11 cellular contexts compared by ENCODE assay signal in genomic region chr15:61169904-61170695, GRCh38. TPM values are rescaled to one million over a fixed set of nuclear protein-coding genes. Genes with fewer than 3 reads are reported as not detected.
DNase-seq lines count a peak whose midpoint lies in the region; ATAC-seq and TF ChIP-seq lines count a peak whose summit lies in the region.
"Had no signal": no experiment of that assay in that cellular context is flagged by ENCODE, and none has a peak within 500 bp of the region (broad histone marks: within the 10 kb centered on the region; RNA-seq: fewer than 3 reads in every experiment).

No MANE protein-coding gene starts in this region.

- H3K27ac ChIP-seq in DOHH2 (ENCODE audit: low read depth, low read length) (peak overlapping the region; percentile 84), esophagus (ENCODE audit: low read depth in 2 of 2, low read length in 1 of 2) (peak overlapping the region; percentile 62 to 86), gastroesophageal sphincter (no peak overlapping the region)

- H3K27me3 ChIP-seq in DOHH2 (ENCODE audit: control insufficient read depth, low read length) (no peaks in the 10 kb centered on the region), esophagus (ENCODE audit: control insufficient read depth in 1 of 2, insufficient read depth in 2 of 2, low read length in 2 of 2) (no peaks in the 10 kb centered on the region), gastroesophageal sphincter (no peaks in the 10 kb centered on the region)

- peak; percentile 38 for TF ChIP-seq CTCF in DOHH2 (IDR thresholded peaks at IDR 0.05; ENCODE audit: low read depth, low read length, poor library complexity, severe bottlenecking)
- no peak for TF ChIP-seq CTCF in gastroesophageal sphincter (IDR thresholded peaks at IDR 0.05)

- peak; percentile 24 for DNase-seq in RPMI8226
- DNase-seq in NCI-H345 treated with DMSO at 0.1 percent for 48 hours (lab: John Stamatoyannopoulos, UW; ENCODE audit: unreplicated experiment), result no peak
- DNase-seq in occipital lobe (lab: John Stamatoyannopoulos, UW), result no peak
- DNase-seq in NCI-H1694 treated with DMSO at 0.1 percent for 48 hours (lab: John Stamatoyannopoulos, UW), result no peak
- DNase-seq: amniotic stem cell, DMS79 treated with DMSO at 0.1 percent for 48 hours, T-helper 9 cell had no signal

- no peak for TF ChIP-seq POLR2A in gastroesophageal sphincter (IDR thresholded peaks at IDR 0.05)

- H3F3A ChIP-seq in DOHH2 (ENCODE audit: control insufficient read depth, insufficient read depth), result peaks cover 32% of the 10 kb centered on the region

- H3K36me3 ChIP-seq in DOHH2 (ENCODE audit: control insufficient read depth, low read length) (no peaks in the 10 kb centered on the region), esophagus (ENCODE audit: control insufficient read depth in 2 of 2, insufficient read depth in 2 of 2, low read length in 1 of 2) (no peaks in the 10 kb centered on the region), gastroesophageal sphincter (no peaks in the 10 kb centered on the region)

- WGBS in esophagus, 2 donors, result 80 to 83% methylated on average over 9 of the region's 9 CpGs
- 87 to 92% methylated on average over 7 to 8 of the region's 9 CpGs for WGBS in gastroesophageal sphincter (ENCODE audit: low coverage in 1 of 2), 2 donors

- H3K4me3 ChIP-seq in DOHH2 (ENCODE audit: low read length), result peak overlapping the region; percentile 67
- H3K4me3 ChIP-seq in esophagus (ENCODE audit: low read depth in 1 of 2, low read length in 2 of 2), result no peak overlapping the region
- H3K4me3 ChIP-seq in gastroesophageal sphincter, result no peak overlapping the region

- no peak for TF ChIP-seq EP300 in gastroesophageal sphincter (IDR thresholded peaks at IDR 0.05)

- H3K9me2 ChIP-seq in DOHH2 (replicated peaks; ENCODE audit: control insufficient read depth, low read length), result no peaks in the 10 kb centered on the region

- H4K20me1 ChIP-seq in DOHH2 (ENCODE audit: control insufficient read depth, insufficient read depth, low read depth, low read length), result no peaks in the 10 kb centered on the region

- H3K4me1 ChIP-seq in DOHH2 (ENCODE audit: control insufficient read depth, low read length) (peaks cover 72% of the 10 kb centered on the region), esophagus (ENCODE audit: control insufficient read depth in 2 of 2, insufficient read depth in 2 of 2, low read length in 1 of 2) (peaks cover 0 to 8% of the 10 kb centered on the region in 2 donors), gastroesophageal sphincter (peaks cover 0 to 14% (median 0%) of the 10 kb centered on the region in 3 donors)

- peak; percentile 82 for ATAC-seq in GM21381 (IDR thresholded peaks at IDR 0.05; ENCODE audit: unreplicated experiment)
- no peak for ATAC-seq in gastroesophageal sphincter

- H3K79me2 ChIP-seq in DOHH2 (ENCODE audit: control insufficient read depth, low read length), result no peaks in the 10 kb centered on the region

- H3K4me2 ChIP-seq in DOHH2 (ENCODE audit: low read length), result peak overlapping the region; percentile 79

- H3K9me3 ChIP-seq in DOHH2 (ENCODE audit: control insufficient read depth, insufficient read depth, low read length) (no peaks in the 10 kb centered on the region), esophagus (ENCODE audit: control insufficient read depth in 2 of 2, insufficient read depth in 1 of 2, low read depth in 1 of 2, low read length in 1 of 2) (no peaks in the 10 kb centered on the region), gastroesophageal sphincter (no peaks in the 10 kb centered on the region)

RNA-seq across cellular contexts. Expression of gene RORA, which starts 59.0 kb away (rescaled TPM):
- 1 to 10 TPM; 9.5 to 9.8 TPM for polyA plus RNA-seq in esophagus
- 48.7 TPM for total RNA-seq in occipital lobe
- 10 to 100 TPM; 48.7 to 94.5 (median 65.5) TPM for total RNA-seq in gastroesophageal sphincter

Comparison
In these comparisons a context has a peak if more than half of its experiments do, and no peak if none do; other contexts are left out.
1. H3K27ac ChIP-seq: peak in DOHH2 (single experiment) and esophagus (2 of 2); none in gastroesophageal sphincter (0 of 4).